Comparison of ENCODE assay signal across 8 cellular contexts in genomic region chr4:82561745-82562552, GRCh38. TPM values are rescaled to one million over a fixed set of nuclear protein-coding genes. Genes with fewer than 3 reads are reported as not detected.
DNase-seq lines count a peak whose midpoint lies in the region; ATAC-seq, FAIRE-seq and TF ChIP-seq lines count a peak whose summit lies in the region.

Gene TMEM150C, minus strand, starts transcription at chr4:82561988. Its CDS starts 57,331 bp downstream, at chr4:82504657.

- peak within 1 kb of the TSS; percentile 33 for H3K4me3 ChIP-seq in cardiac muscle cell
- peak within 1 kb of the TSS; percentile 45 to 80 (median 57) for H3K4me3 ChIP-seq in pancreas

- intact Hi-C loops in pancreas (cut with DNase I), result no loop called here

- WGBS in pancreas, 2 donors, result 2 to 3% methylated on average over 41 to 67 of the region's 67 CpGs

- no peak for FAIRE-seq in HTR-8/SVneo (lab: Jason Lieb, UNC)
- FAIRE-seq in pancreas (lab: Jason Lieb, UNC), result no peak

- peaks cover 19% of the 10 kb centered on the region for H3K4me1 ChIP-seq in cardiac muscle cell (ENCODE audit: low read depth)
- H3K4me1 ChIP-seq in pancreas, result no peaks in the 10 kb centered on the region

- DNase-seq in COR-L47 (lab: John Stamatoyannopoulos, UW) (peak; percentile 30), HTR-8/SVneo (ENCODE audit: insufficient read length, low spot score) (peak; percentile 30), cardiac muscle cell (ENCODE audit: low read depth in 1 of 2, low spot score in 1 of 2) (peak; percentile 39 to 78), pancreas (peak; percentile 5 to 73 (median 26)), medulla oblongata (ENCODE audit: extremely low spot score) (no peak)
- peak; percentile 24 to 36 for DNase-seq in activated T-cell treated with anti-CD3 and anti-CD28 coated beads, Interleukin-2, amount 50 U/mL, for 48 hours
- no peak for DNase-seq in stimulated activated naive CD4-positive, alpha-beta T cell (lab: John Stamatoyannopoulos, UW)

- no peak within 1 kb of the TSS for H3K27ac ChIP-seq in cardiac muscle cell
- no peak within 1 kb of the TSS for H3K27ac ChIP-seq in pancreas

- no peak for TF ChIP-seq CTCF in cardiac muscle cell (IDR thresholded peaks at IDR 0.05; ENCODE audit: low read depth, low read length)
- peak in 1 of 4 donors; percentile 8 for TF ChIP-seq CTCF in pancreas (IDR thresholded peaks at IDR 0.05)

- H3K27me3 ChIP-seq in cardiac muscle cell (no peaks in the 10 kb centered on the region), pancreas (no peaks in the 10 kb centered on the region)

- no peaks in the 10 kb centered on the region for H3K36me3 ChIP-seq in cardiac muscle cell
- H3K36me3 ChIP-seq in pancreas, result no peaks in the 10 kb centered on the region

- H3K9me3 ChIP-seq in cardiac muscle cell (ENCODE audit: low read depth) (no peaks in the 10 kb centered on the region), pancreas (no peaks in the 10 kb centered on the region)

- ATAC-seq in pancreas (peak; percentile 56 to 88 (median 82)), HG02588 (IDR thresholded peaks at IDR 0.05; ENCODE audit: unreplicated experiment) (no peak)

RNA-seq across cellular contexts. Expression of gene TMEM150C, which starts in this region (rescaled TPM):
- total RNA-seq in cardiac muscle cell (5.1 and 5.6 TPM in 2 replicates), pancreas (1 to 10 TPM; 1.0 to 4.8 (median 2.5) TPM)
- polyA plus RNA-seq in cardiac muscle cell (5.3 and 6.5 TPM in 2 replicates), pancreas (1 to 10 TPM; 3.0 to 8.7 TPM)

Comparison
In these comparisons a context has a peak if more than half of its experiments do, and no peak if none do; other contexts are left out.
1. DNase-seq: peak in COR-L47 (single experiment), HTR-8/SVneo (single experiment), activated T-cell treated with anti-CD3 and anti-CD28 coated beads, Interleukin-2, amount 50 U/mL, for 48 hours (2 of 2), cardiac muscle cell (2 of 2) and pancreas (6 of 6); none in stimulated activated naive CD4-positive, alpha-beta T cell (0 of 6) and medulla oblongata (single experiment).